Comparison of ENCODE assay signal across 8 cellular contexts in genomic region chr1:23916209-23917131, GRCh38. TPM values are rescaled to one million over a fixed set of nuclear protein-coding genes. Genes with fewer than 3 reads are reported as not detected.
A peak's percentile ranks its signal among the peaks of the same experiment; 100 is the strongest.
DNase-seq lines count a peak whose midpoint lies in the region; ATAC-seq, FAIRE-seq and TF ChIP-seq lines count a peak whose summit lies in the region.
"Had no signal": no experiment of that assay in that cellular context is flagged by ENCODE, and none has a peak within 500 bp of the region (broad histone marks: within the 10 kb centered on the region; RNA-seq: fewer than 3 reads in every experiment).

No MANE protein-coding gene starts in this region.

- H4K20me1 ChIP-seq in endothelial cell of umbilical vein (replicated peaks; ENCODE audit: control insufficient read depth, extremely low read depth, insufficient read depth, low read length): no peaks in the 10 kb centered on the region

- 30 to 43% (median 41%) methylated on average over 12 of the region's 12 CpGs for WGBS in stomach, 5 donors

- DNase-seq in GM12864 (ENCODE audit: low read depth): peak; percentile 77
- peak; percentile 47 for DNase-seq in NCI-H2227 treated with DMSO at 0.1 percent for 48 hours (lab: John Stamatoyannopoulos, UW)
- DNase-seq in activated CD4-positive, alpha-beta T cell treated with anti-CD3 and anti-CD28 coated beads, Interleukin-2, amount 10 ng/mL, durations not matched to agents 7 days and 5 days: peak; percentile 64
- peak; percentile 44 for DNase-seq in endothelial cell of umbilical vein (ENCODE audit: low read depth, low spot score)
- DNase-seq in myocyte (ENCODE audit: low read depth): peak; percentile 62
- peak; percentile 80 for DNase-seq in stomach

- peaks cover 31% of the 10 kb centered on the region for H3K4me1 Mint-ChIP-seq in activated CD4-positive, alpha-beta T cell treated with anti-CD3 and anti-CD28 coated beads, Interleukin-2, amount 10 ng/mL, durations not matched to agents 7 days and 5 days

- H3K9me3 ChIP-seq in endothelial cell of umbilical vein (replicated peaks; ENCODE audit: control insufficient read depth, insufficient read depth, low read length) (no peaks in the 10 kb centered on the region), stomach (no peaks in the 10 kb centered on the region)

- H3K9me3 Mint-ChIP-seq in activated CD4-positive, alpha-beta T cell treated with anti-CD3 and anti-CD28 coated beads, Interleukin-2, amount 10 ng/mL, durations not matched to agents 7 days and 5 days: no peaks in the 10 kb centered on the region

- CTCF ChIA-PET in activated CD4-positive, alpha-beta T cell treated with anti-CD3 and anti-CD28 coated beads, Interleukin-2, amount 10 ng/mL, durations not matched to agents 7 days and 5 days (lab: Charles Lee): interaction anchor here (0.6 to 2.6 kb wide), 16 partner anchors 11 to 330 kb away, joined by 3 to 16 read pairs (median 3); partner anchors contain the start of gene PITHD1
- CTCF ChIA-PET in endothelial cell of umbilical vein (lab: Charles Lee): interaction anchor here (0.6 to 3.2 kb wide), 28 partner anchors 8 to 194 kb away, joined by 3 to 68 read pairs (median 4); partner anchors contain the start of genes FUCA1, GALE, HMGCL and PITHD1

- no peaks in the 10 kb centered on the region for H3K27me3 ChIP-seq in endothelial cell of umbilical vein (ENCODE audit: control insufficient read depth in 2 of 2, insufficient read depth in 2 of 2, low read length in 2 of 2)
- no peaks in the 10 kb centered on the region for H3K27me3 ChIP-seq in stomach

- no peak overlapping the region for H3K4me3 ChIP-seq in GM12864 (ENCODE audit: low read depth, low read length)
- H3K4me3 ChIP-seq in endothelial cell of umbilical vein (replicated peaks in 1 of 3; ENCODE audit: insufficient read depth in 1 of 3, low read depth in 1 of 3, low read length in 3 of 3): no peak overlapping the region
- no peak overlapping the region for H3K4me3 ChIP-seq in stomach

- TF ChIP-seq POLR2A in endothelial cell of umbilical vein (IDR thresholded peaks at IDR 0.05; ENCODE audit: low read depth, low read length) (no peak), stomach (IDR thresholded peaks at IDR 0.05) (no peak)

- H3K4me1 ChIP-seq in endothelial cell of umbilical vein (ENCODE audit: control insufficient read depth, extremely low read depth, insufficient read depth, low read length) (no peaks in the 10 kb centered on the region), stomach (peaks cover 17 to 53% (median 27%) of the 10 kb centered on the region in 4 donors)

- intact Hi-C loops in endothelial cell of umbilical vein (cut with micrococcal nuclease): loop anchor here (1.0 kb wide), 1 partner anchor 107 kb away; no protein-coding TSS in a partner anchor
- intact Hi-C loops in stomach (cut with DNase I; ENCODE audit: low total_unique reads): no loop called here

- no peaks in the 10 kb centered on the region for H3K36me3 Mint-ChIP-seq in activated CD4-positive, alpha-beta T cell treated with anti-CD3 and anti-CD28 coated beads, Interleukin-2, amount 10 ng/mL, durations not matched to agents 7 days and 5 days (ENCODE audit: low read depth)

- POLR2A ChIA-PET in activated CD4-positive, alpha-beta T cell treated with anti-CD3 and anti-CD28 coated beads, Interleukin-2, amount 10 ng/mL, durations not matched to agents 7 days and 5 days (lab: Charles Lee): no interaction called here
- POLR2A ChIA-PET in endothelial cell of umbilical vein (lab: Charles Lee): no interaction called here

- peak; percentile 67 for ATAC-seq in HG02884 (IDR thresholded peaks at IDR 0.05; ENCODE audit: unreplicated experiment)

- no TSS peak for BruUV-seq in endothelial cell of umbilical vein (replicated peaks; lab: Mats Ljungman, UMichigan)

- no peak overlapping the region for H3K4me3 Mint-ChIP-seq in activated CD4-positive, alpha-beta T cell treated with anti-CD3 and anti-CD28 coated beads, Interleukin-2, amount 10 ng/mL, durations not matched to agents 7 days and 5 days

- no peak for TF ChIP-seq EP300 in stomach (IDR thresholded peaks at IDR 0.05)

- H3K27ac ChIP-seq in endothelial cell of umbilical vein (ENCODE audit: insufficient read depth, low read depth, low read length) (no peak overlapping the region), stomach (peak overlapping the region in 3 of 5 donors; percentile 8 to 32 (median 23))

- FAIRE-seq in endothelial cell of umbilical vein (lab: Jason Lieb, UNC): no peak
- FAIRE-seq: frontal cortex had no signal

- H3K4me2 ChIP-seq in endothelial cell of umbilical vein (ENCODE audit: insufficient read depth, low read length): no peak overlapping the region

- H3K27ac Mint-ChIP-seq in activated CD4-positive, alpha-beta T cell treated with anti-CD3 and anti-CD28 coated beads, Interleukin-2, amount 10 ng/mL, durations not matched to agents 7 days and 5 days: no peak overlapping the region

- H3K9ac ChIP-seq in endothelial cell of umbilical vein (replicated peaks; ENCODE audit: extremely low read depth, insufficient read depth, low read length): no peak overlapping the region

- H3K36me3 ChIP-seq in endothelial cell of umbilical vein (ENCODE audit: control insufficient read depth in 2 of 2, extremely low read depth in 1 of 2, insufficient read depth in 2 of 2, low read length in 2 of 2): no peaks in the 10 kb centered on the region
- no peaks in the 10 kb centered on the region for H3K36me3 ChIP-seq in stomach

- H3K27me3 Mint-ChIP-seq in activated CD4-positive, alpha-beta T cell treated with anti-CD3 and anti-CD28 coated beads, Interleukin-2, amount 10 ng/mL, durations not matched to agents 7 days and 5 days: no peaks in the 10 kb centered on the region

- dilution Hi-C loops in endothelial cell of umbilical vein (cut with MboI; ENCODE audit: extremely low pct_ligation_motif_present, low sequenced_read_pairs): no loop called here

- H2AFZ ChIP-seq in endothelial cell of umbilical vein (ENCODE audit: low read depth, low read length): no peak overlapping the region

- TF ChIP-seq CTCF in GM12864 (IDR thresholded peaks at IDR 0.05; ENCODE audit: low read depth, low read length, missing control alignments) (peak; percentile 87), endothelial cell of umbilical vein (IDR thresholded peaks at IDR 0.05; ENCODE audit: extremely low read depth in 1 of 2, insufficient read depth in 1 of 2, low read depth in 1 of 2, low read length in 2 of 2) (peak; percentile 26 to 46), stomach (IDR thresholded peaks at IDR 0.05) (peak in 5 of 7 experiments; percentile 37 to 70 (median 47))

- no peaks in the 10 kb centered on the region for H3K79me2 ChIP-seq in endothelial cell of umbilical vein (ENCODE audit: control insufficient read depth, insufficient read depth, low read length)

- H3K9me1 ChIP-seq in endothelial cell of umbilical vein (replicated peaks; ENCODE audit: control insufficient read depth, extremely low read depth, insufficient read depth, low read length): no peaks in the 10 kb centered on the region

TF ChIP-seq in endothelial cell of umbilical vein, 7 proteins besides CTCF, POLR2A, EP300 and RAD21 (continues in another document):
- TF ChIP-seq FOS (IDR thresholded peaks at IDR 0.05; ENCODE audit: borderline replicate concordance, insufficient read depth, low read length): no peak

RNA-seq across cellular contexts. Expression of gene CNR2, which starts 3.3 kb away (rescaled TPM):
- total RNA-seq in activated CD4-positive, alpha-beta T cell treated with anti-CD3 and anti-CD28 coated beads, Interleukin-2, amount 10 ng/mL, durations not matched to agents 7 days and 5 days: under 1 TPM; 0.04 to 0.07 TPM
- total RNA-seq in endothelial cell of umbilical vein (not detected in 2 replicates), myocyte (not detected in 2 replicates), stomach (under 1 TPM in 1 of 5 donors, not detected in 4; 0.18 TPM)
- polyA plus RNA-seq in endothelial cell of umbilical vein (not detected in 2 replicates), stomach (under 1 TPM in 1 of 3 donors, not detected in 2; 0.23 TPM)
- polyA plus RNA-seq in endothelial cell of umbilical vein (2011; cell fraction: cytosol; rRNA removed): not detected in 2 replicates
- polyA plus RNA-seq in endothelial cell of umbilical vein (2011; cell fraction: nucleus; rRNA removed): not detected in 2 replicates
- polyA plus RNA-seq in endothelial cell of umbilical vein (2012): not detected in 2 replicates
- polyA minus RNA-seq in endothelial cell of umbilical vein: not detected in 2 replicates
- polyA minus RNA-seq in endothelial cell of umbilical vein (2011; cell fraction: cytosol; rRNA and poly(A)+ RNA removed): not detected
- polyA minus RNA-seq in endothelial cell of umbilical vein (2011; cell fraction: nucleus; rRNA and poly(A)+ RNA removed): not detected in 2 replicates
- polyA plus RNA-seq in myocyte (2012): not detected
- total RNA-seq: frontal cortex had no signal

RNA-seq across cellular contexts. Expression of gene PNRC2, which starts 43.2 kb away (rescaled TPM):
- total RNA-seq in activated CD4-positive, alpha-beta T cell treated with anti-CD3 and anti-CD28 coated beads, Interleukin-2, amount 10 ng/mL, durations not matched to agents 7 days and 5 days: 100 to 1,000 TPM; 151 to 186 TPM
- total RNA-seq in endothelial cell of umbilical vein: 77.8 and 107 TPM in 2 replicates
- polyA plus RNA-seq in endothelial cell of umbilical vein: 36.3 and 70.2 TPM in 2 replicates
- 75.8 and 85.8 TPM in 2 replicates for polyA plus RNA-seq in endothelial cell of umbilical vein (2011; cell fraction: cytosol; rRNA removed)
- polyA plus RNA-seq in endothelial cell of umbilical vein (2011; cell fraction: nucleus; rRNA removed): 51.1 and 75.0 TPM in 2 replicates
- polyA plus RNA-seq in endothelial cell of umbilical vein (2012): 50.9 and 76.0 TPM in 2 replicates
- 31.1 and 31.6 TPM in 2 replicates for polyA minus RNA-seq in endothelial cell of umbilical vein
- polyA minus RNA-seq in endothelial cell of umbilical vein (2011; cell fraction: cytosol; rRNA and poly(A)+ RNA removed): 41.2 TPM
- polyA minus RNA-seq in endothelial cell of umbilical vein (2011; cell fraction: nucleus; rRNA and poly(A)+ RNA removed): 28.0 and 39.0 TPM in 2 replicates
- total RNA-seq in myocyte: 64.8 and 73.8 TPM in 2 replicates
- polyA plus RNA-seq in myocyte (2012): 20.6 TPM
- total RNA-seq in stomach: 100 to 1,000 TPM in 1 of 5 donors, 10 to 100 TPM in 4; 38.5 to 181 (median 66.6) TPM
- 100 to 1,000 TPM in 2 of 3 donors, 10 to 100 TPM in 1; 59.3 to 172 (median 103) TPM for polyA plus RNA-seq in stomach

RNA-seq across cellular contexts. Expression of gene FUCA1, which starts 48.4 kb away (rescaled TPM):
- total RNA-seq in activated CD4-positive, alpha-beta T cell treated with anti-CD3 and anti-CD28 coated beads, Interleukin-2, amount 10 ng/mL, durations not matched to agents 7 days and 5 days: 1 to 10 TPM; 5.8 to 6.1 TPM
- 4.3 and 4.9 TPM in 2 replicates for total RNA-seq in endothelial cell of umbilical vein
- polyA plus RNA-seq in endothelial cell of umbilical vein: 5.6 and 6.6 TPM in 2 replicates
- 4.7 and 5.4 TPM in 2 replicates for polyA plus RNA-seq in endothelial cell of umbilical vein (2011; cell fraction: cytosol; rRNA removed)
- 2.0 and 2.4 TPM in 2 replicates for polyA plus RNA-seq in endothelial cell of umbilical vein (2011; cell fraction: nucleus; rRNA removed)
- polyA plus RNA-seq in endothelial cell of umbilical vein (2012): 4.8 and 6.1 TPM in 2 replicates
- 6.2 and 7.2 TPM in 2 replicates for polyA minus RNA-seq in endothelial cell of umbilical vein
- polyA minus RNA-seq in endothelial cell of umbilical vein (2011; cell fraction: cytosol; rRNA and poly(A)+ RNA removed): 2.4 TPM
- polyA minus RNA-seq in endothelial cell of umbilical vein (2011; cell fraction: nucleus; rRNA and poly(A)+ RNA removed): 0.63 and 0.91 TPM in 2 replicates
- 17.1 and 18.4 TPM in 2 replicates for total RNA-seq in myocyte
- polyA plus RNA-seq in myocyte (2012): 10.4 TPM
- total RNA-seq in stomach: 10 to 100 TPM in 3 of 5 donors, 1 to 10 TPM in 2; 4.1 to 80.0 (median 29.0) TPM
- 10 to 100 TPM; 12.4 to 27.3 (median 18.6) TPM for polyA plus RNA-seq in stomach

Comparison
In these comparisons a context has a peak if more than half of its experiments do, and no peak if none do; other contexts are left out.
1. CTCF ChIP-seq: peak in every context shown above with its lines; median percentile 87 in GM12864; 47 in stomach; 36 in endothelial cell of umbilical vein.